ENCODE assay signal across 10 cellular contexts in genomic region chr7:151570366-151570915, GRCh38. TPM values are rescaled to one million over a fixed set of nuclear protein-coding genes. Genes with fewer than 3 reads are reported as not detected.
DNase-seq lines count a peak whose midpoint lies in the region; ATAC-seq and TF ChIP-seq lines count a peak whose summit lies in the region.
"Had no signal": no experiment of that assay in that cellular context is flagged by ENCODE, and none has a peak within 500 bp of the region (broad histone marks: within the 10 kb centered on the region; RNA-seq: fewer than 3 reads in every experiment).

No MANE protein-coding gene starts in this region.

- no peaks in the 10 kb centered on the region for H4K20me1 ChIP-seq in SK-N-SH (ENCODE audit: insufficient read depth)

- no peaks in the 10 kb centered on the region for H3K79me2 ChIP-seq in SK-N-SH (ENCODE audit: insufficient read depth)

- TF ChIP-seq CTCF in AG04449 (IDR thresholded peaks at IDR 0.05; ENCODE audit: insufficient read depth, low read length, missing control alignments) (peak; percentile 18), GM12865 (IDR thresholded peaks at IDR 0.05; ENCODE audit: insufficient read depth, low read depth, low read length, missing control alignments) (peak; percentile 26), SK-N-SH (IDR thresholded peaks at IDR 0.05) (peak; percentile 99)

- POLR2A ChIA-PET in AG04449 (lab: Yijun Ruan, JAX) (no interaction called here), SK-N-SH (lab: Yijun Ruan, JAX) (no interaction called here)

- CTCF ChIA-PET in AG04449 (lab: Yijun Ruan, JAX): interaction anchor here (0.7 to 11.8 kb wide), 20 partner anchors 9 to 212 kb away, joined by 3 to 270 read pairs (median 4); no protein-coding TSS in a partner anchor
- CTCF ChIA-PET in SK-N-SH (lab: Yijun Ruan, JAX): interaction anchor here (0.6 to 7.5 kb wide), 11 partner anchors 9 to 321 kb away, joined by 3 to 108 read pairs (median 3); no protein-coding TSS in a partner anchor

- H3K4me2 ChIP-seq in SK-N-SH: no peak overlapping the region

- ATAC-seq in HG03378 (IDR thresholded peaks at IDR 0.05; ENCODE audit: unreplicated experiment): no peak

- H3K27ac ChIP-seq in SK-N-SH (ENCODE audit: low read depth in 2 of 2, low read length in 1 of 2): no peak overlapping the region
- H3K27ac ChIP-seq: WERI-Rb-1 had no signal

- H3K4me3 ChIP-seq in AG04449 (ENCODE audit: low read depth, low read length): no peak overlapping the region
- H3K4me3 ChIP-seq in GM12865 (ENCODE audit: low read depth, low read length): no peak overlapping the region
- no peak overlapping the region for H3K4me3 ChIP-seq in SK-N-SH (ENCODE audit: low read depth in 2 of 2, low read length in 1 of 2)

- no peaks in the 10 kb centered on the region for H3F3A ChIP-seq in SK-N-SH (replicated peaks; ENCODE audit: insufficient read depth)

- H3K4me1 ChIP-seq in SK-N-SH (ENCODE audit: control insufficient read depth in 1 of 2, insufficient read depth in 2 of 2, low read depth in 1 of 2, low read length in 1 of 2): peaks cover 2 to 4% of the 10 kb centered on the region in 2 experiments

- H3K27me3 ChIP-seq in SK-N-SH (ENCODE audit: insufficient read depth): no peaks in the 10 kb centered on the region

- TF ChIP-seq EP300 in SK-N-SH (IDR thresholded peaks at IDR 0.05; ENCODE audit: borderline replicate concordance in 1 of 2, low read depth in 1 of 2, low read length in 1 of 2): no peak

- H3K9me3 ChIP-seq in SK-N-SH: no peaks in the 10 kb centered on the region

- TF ChIP-seq RAD21 in SK-N-SH (IDR thresholded peaks at IDR 0.05; ENCODE audit: low read length): peak; percentile 84

- H2AFZ ChIP-seq in SK-N-SH (ENCODE audit: low read depth): no peak overlapping the region

- H3K9me2 ChIP-seq in SK-N-SH: no peaks in the 10 kb centered on the region

- DNase-seq in AG04449 (ENCODE audit: low read depth, low spot score): no peak
- peak; percentile 16 for DNase-seq in GM12865 (ENCODE audit: low read depth)
- no peak for DNase-seq in SK-N-SH
- peak; percentile 31 for DNase-seq in glomerular endothelial cell (ENCODE audit: extremely low read depth, low read depth, low spot score)
- no peak for DNase-seq in anterior cingulate cortex (lab: John Stamatoyannopoulos, UW)
- no peak for DNase-seq in epidermal melanocyte (ENCODE audit: insufficient read length, low spot score)
- DNase-seq in mucosa of gallbladder (ENCODE audit: low spot score): no peak
- DNase-seq: GOT3, WERI-Rb-1 had no signal

- H3K36me3 ChIP-seq in SK-N-SH (replicated peaks in 1 of 2; ENCODE audit: control insufficient read depth in 1 of 2, insufficient read depth in 2 of 2, low read length in 1 of 2): peaks cover 26 to 41% of the 10 kb centered on the region in 2 experiments
- H3K36me3 ChIP-seq: WERI-Rb-1 had no signal

- H3K9ac ChIP-seq in SK-N-SH: no peak overlapping the region

TF ChIP-seq in SK-N-SH, 30 proteins besides CTCF, POLR2A, EP300 and RAD21:
- TF ChIP-seq TAF1 (IDR thresholded peaks at IDR 0.05; ENCODE audit: borderline replicate concordance, low read depth, low read length) (no peak), SMC3 (IDR thresholded peaks at IDR 0.05; ENCODE audit: low read depth, low read length) (peak; percentile 75)

RNA-seq across cellular contexts. Expression of gene RHEB, which starts 50.7 kb away (rescaled TPM):
- 87.3 and 90.5 TPM in 2 replicates for polyA plus RNA-seq in SK-N-SH (2012; rRNA removed)
- polyA plus RNA-seq in SK-N-SH (2012; cell fraction: cytosol; rRNA removed): 116 and 169 TPM in 2 replicates
- 42.8 and 46.3 TPM in 2 replicates for polyA plus RNA-seq in SK-N-SH (2012; cell fraction: nucleus; rRNA removed)
- total RNA-seq in glomerular endothelial cell: 79.2 and 84.9 TPM in 2 replicates
- 75.2 TPM for total RNA-seq in mucosa of gallbladder

Comparison
In these comparisons a context has a peak if more than half of its experiments do, and no peak if none do; other contexts are left out.
1. DNase-seq: peak in GM12865 (single experiment) and glomerular endothelial cell (single experiment); none in AG04449 (single experiment), SK-N-SH (single experiment), anterior cingulate cortex (0 of 58), epidermal melanocyte (single experiment) and mucosa of gallbladder (single experiment).
2. CTCF ChIP-seq: peak in every context shown above with its lines; median percentile 99 in SK-N-SH; 26 in GM12865; 18 in AG04449.